8 cellular contexts compared by ENCODE assay signal in genomic region chrX:110412971-110413726, GRCh38. TPM values are rescaled to one million over a fixed set of nuclear protein-coding genes. Genes with fewer than 3 reads are reported as not detected.
DNase-seq lines count a peak whose midpoint lies in the region; ATAC-seq and TF ChIP-seq lines count a peak whose summit lies in the region.

No MANE protein-coding gene starts in this region.

- H3K27me3 ChIP-seq in HAP-1 (ENCODE audit: low read depth) (no peaks in the 10 kb centered on the region), right cardiac atrium (ENCODE audit: control insufficient read depth, insufficient read depth) (no peaks in the 10 kb centered on the region), sigmoid colon (no peaks in the 10 kb centered on the region)

- H3K27ac ChIP-seq in right cardiac atrium (ENCODE audit: low read length) (no peak overlapping the region), sigmoid colon (no peak overlapping the region)

- no peak for TF ChIP-seq POLR2A in sigmoid colon (IDR thresholded peaks at IDR 0.05)

- H3K4me1 ChIP-seq in HAP-1, result peaks cover 16% of the 10 kb centered on the region
- H3K4me1 ChIP-seq in right cardiac atrium (ENCODE audit: control insufficient read depth, insufficient read depth, low read length), result peaks cover 1% of the 10 kb centered on the region
- peaks cover 0 to 9% (median 0%) of the 10 kb centered on the region in 4 donors for H3K4me1 ChIP-seq in sigmoid colon

- H3K9me3 ChIP-seq in HAP-1, result no peaks in the 10 kb centered on the region
- H3K9me3 ChIP-seq in right cardiac atrium (ENCODE audit: control insufficient read depth, low read length), result no peaks in the 10 kb centered on the region
- no peaks in the 10 kb centered on the region for H3K9me3 ChIP-seq in sigmoid colon

- WGBS in right cardiac atrium, result 16% methylated on average over 18 of the region's 18 CpGs
- WGBS in sigmoid colon, 2 donors, result 18 to 26% methylated on average over 18 of the region's 18 CpGs

- TF ChIP-seq EP300 in sigmoid colon (IDR thresholded peaks at IDR 0.05), result no peak

- ATAC-seq in right cardiac atrium, result peak; percentile 87 to 89

- DNase-seq in G401 (ENCODE audit: low spot score), result peak; percentile 54
- peak; percentile 87 to 92 for DNase-seq in HAP-1 (ENCODE audit: low spot score in 2 of 2)
- DNase-seq in NCI-H1048 (lab: John Stamatoyannopoulos, UW), result peak; percentile 70
- DNase-seq in T follicular helper cell (ENCODE audit: low read depth), result peak; percentile 60
- peak; percentile 88 for DNase-seq in amniotic epithelial cell (ENCODE audit: low read depth)
- DNase-seq in right cardiac atrium, result peak; percentile 59 to 82 (median 78)
- peak; percentile 77 for DNase-seq in sigmoid colon
- DNase-seq in GOT3 (lab: John Stamatoyannopoulos, UW), result no peak

- TF ChIP-seq CTCF in sigmoid colon (IDR thresholded peaks at IDR 0.05), result peak; percentile 35 to 72 (median 54)

- H3K36me3 ChIP-seq in HAP-1 (replicated peaks), result no peaks in the 10 kb centered on the region
- H3K36me3 ChIP-seq in sigmoid colon, result no peaks in the 10 kb centered on the region

- H3K4me3 ChIP-seq in HAP-1 (peak overlapping the region; percentile 15), right cardiac atrium (ENCODE audit: low read length) (no peak overlapping the region), sigmoid colon (no peak overlapping the region)

- in situ Hi-C loops in G401 (cut with HindIII; ENCODE audit: low sequenced_read_pairs) (no loop called here), HAP-1 (cut with MboI; ENCODE audit: low sequenced_read_pairs) (loop anchor here (5.0 to 25.0 kb wide), 3 partner anchors 256 to 701 kb away; no protein-coding TSS in a partner anchor)

- intact Hi-C loops in right cardiac atrium (cut with DNase I), result no loop called here
- intact Hi-C loops in sigmoid colon (cut with DNase I), result loop anchor here (1.0 kb wide), 1 partner anchor 253 kb away; no protein-coding TSS in a partner anchor

RNA-seq across cellular contexts. Expression of gene RTL9, which starts 54.5 kb away (rescaled TPM):
- total RNA-seq in G401 (2014; rRNA removed; shearing (Covaris generic)), result 0.06 TPM in 1 of 2 replicates, not detected in the other
- under 1 TPM; 0.32 to 0.64 (median 0.46) TPM for total RNA-seq in right cardiac atrium
- polyA plus RNA-seq in right cardiac atrium, result 0.20 TPM
- total RNA-seq in sigmoid colon, result under 1 TPM in 2 of 4 donors, not detected in 2; under 0.01 to 0.28 TPM
- under 1 TPM in 1 of 3 donors, not detected in 2; 0.03 TPM for polyA plus RNA-seq in sigmoid colon
